Comparison of ENCODE assay signal across 1 cellular context in genomic region chr7:137992738-137993394, GRCh38.
TF ChIP-seq lines count a peak whose summit lies in the region.

No MANE protein-coding gene starts in this region.

TF ChIP-seq in HepG2, 621 proteins besides CTCF, POLR2A, EP300 and RAD21 (continued from another document and continues in another):
- TF ChIP-seq ZMYM3 (CRISPR knock-in tag; IDR thresholded peaks at IDR 0.05) = peak; percentile 82
- TF ChIP-seq ZNF781 (CRISPR knock-in tag; IDR thresholded peaks at IDR 0.05; ENCODE audit: borderline replicate concordance, not compliant biosample characterization) = peak; percentile 12
- peak; percentile 4; the same call in 1 of the 2 replicates for TF ChIP-seq FOXK2 (IDR thresholded peaks at IDR 0.05)
- no peak for TF ChIP-seq E2F5 (CRISPR knock-in tag; conservative IDR thresholded peaks at IDR 0.05)
- TF ChIP-seq ZNF414 (CRISPR knock-in tag; IDR thresholded peaks at IDR 0.05) = peak; percentile 50; the same call in 1 of the 2 replicates
- TF ChIP-seq ZNF607 (CRISPR knock-in tag; IDR thresholded peaks at IDR 0.05; ENCODE audit: borderline replicate concordance) = 0 out of 2 replicates have a peak, but pooled peaks have one; percentile 12
- peak; percentile 47; the same call in 1 of the 2 replicates for TF ChIP-seq ZFY (CRISPR knock-in tag; IDR thresholded peaks at IDR 0.05)
- no peak for TF ChIP-seq SMC3 (IDR thresholded peaks at IDR 0.05; ENCODE audit: low read length)
- peak; percentile 93 for TF ChIP-seq ZNF644 (CRISPR knock-in tag; IDR thresholded peaks at IDR 0.05; ENCODE audit: low read depth)
- no peak for TF ChIP-seq ELK4 (CRISPR knock-in tag; IDR thresholded peaks at IDR 0.05; ENCODE audit: borderline replicate concordance)
- peak; percentile 86 for TF ChIP-seq CEBPG (CRISPR knock-in tag; IDR thresholded peaks at IDR 0.05)
- peak; percentile 13; the same call in 1 of the 2 replicates for TF ChIP-seq FOXA3 (CRISPR knock-in tag; IDR thresholded peaks at IDR 0.05)
- peak; percentile 35; the same call in 1 of the 2 replicates for TF ChIP-seq GATAD1 (CRISPR knock-in tag; IDR thresholded peaks at IDR 0.05)
- TF ChIP-seq ZNF264 (CRISPR knock-in tag; IDR thresholded peaks at IDR 0.05) = no peak
- TF ChIP-seq GATAD2A (CRISPR knock-in tag; IDR thresholded peaks at IDR 0.05) = peak; percentile 33; the same call in 1 of the 2 replicates
- TF ChIP-seq RFX1 (IDR thresholded peaks at IDR 0.05) = no peak
- 0 out of 4 replicates have a peak, but pooled peaks of 1 of the 2 experiments have one; percentile 7 for TF ChIP-seq KLF16 (CRISPR knock-in tag; IDR thresholded peaks at IDR 0.05)
- TF ChIP-seq ZMYM4 (CRISPR knock-in tag; IDR thresholded peaks at IDR 0.05) = peak; percentile 73
- 0 out of 3 replicates have a peak, but pooled peaks have one; percentile 27 for TF ChIP-seq MXI1 (IDR thresholded peaks at IDR 0.05; ENCODE audit: borderline replicate concordance, low read depth, low read length)
- TF ChIP-seq ATF7 (IDR thresholded peaks at IDR 0.05) = 0 out of 2 replicates have a peak, but pooled peaks have one; percentile 8
- no peak for TF ChIP-seq ATF7 (CRISPR knock-in tag; IDR thresholded peaks at IDR 0.05)
- TF ChIP-seq ONECUT2 (CRISPR knock-in tag; IDR thresholded peaks at IDR 0.05) = peak; percentile 34; the same call in 1 of the 2 replicates
- TF ChIP-seq MBNL3 (CRISPR knock-in tag; conservative IDR thresholded peaks at IDR 0.05) = no peak
- TF ChIP-seq EHMT2 (IDR thresholded peaks at IDR 0.05; ENCODE audit: borderline replicate concordance, low read depth, low read length) = 0 out of 2 replicates have a peak, but pooled peaks have one; percentile 23
- TF ChIP-seq SUZ12 (IDR thresholded peaks at IDR 0.05; ENCODE audit: low read depth, low read length) = no peak
- TF ChIP-seq ZNF224 (CRISPR knock-in tag; IDR thresholded peaks at IDR 0.05) = 0 out of 2 replicates have a peak, but pooled peaks have one; percentile 25
- no peak for TF ChIP-seq KDM2A (CRISPR knock-in tag; IDR thresholded peaks at IDR 0.05; ENCODE audit: borderline replicate concordance, low read depth)
- TF ChIP-seq ZNF580 (CRISPR knock-in tag; IDR thresholded peaks at IDR 0.05; ENCODE audit: borderline replicate concordance, low read depth) = peak; percentile 13; the same call in 1 of the 2 replicates
- peak; percentile 43; the same call in 1 of the 2 replicates for TF ChIP-seq ZNF30 (CRISPR knock-in tag; IDR thresholded peaks at IDR 0.05)
- TF ChIP-seq ELF1 (CRISPR knock-in tag; IDR thresholded peaks at IDR 0.05) = peak; percentile 40; the same call in 1 of the 2 replicates
- TF ChIP-seq ZSCAN31 (CRISPR knock-in tag; IDR thresholded peaks at IDR 0.05; ENCODE audit: low read depth) = 0 out of 2 replicates have a peak, but pooled peaks have one; percentile 6
- TF ChIP-seq NCOR1 (IDR thresholded peaks at IDR 0.05; ENCODE audit: borderline replicate concordance, low read length) = no peak
- no peak for TF ChIP-seq ZSCAN20 (CRISPR knock-in tag; IDR thresholded peaks at IDR 0.05; ENCODE audit: borderline replicate concordance)
- TF ChIP-seq SPEN (CRISPR knock-in tag; IDR thresholded peaks at IDR 0.05; ENCODE audit: low read depth) = no peak
- TF ChIP-seq ZNF451 (CRISPR knock-in tag; IDR thresholded peaks at IDR 0.05) = no peak
- 0 out of 2 replicates have a peak, but pooled peaks have one; percentile 7 for TF ChIP-seq UBTF (CRISPR knock-in tag; IDR thresholded peaks at IDR 0.05)
- TF ChIP-seq MNT (IDR thresholded peaks at IDR 0.05) = peak; percentile 36; the same call in 1 of the 2 replicates
- 0 out of 2 replicates have a peak, but pooled peaks have one; percentile 13 for TF ChIP-seq KDM6A (CRISPR knock-in tag; IDR thresholded peaks at IDR 0.05; ENCODE audit: low read depth)
- 0 out of 2 replicates have a peak, but pooled peaks have one; percentile 34 for TF ChIP-seq JUND (CRISPR knock-in tag; IDR thresholded peaks at IDR 0.05)
- peak; percentile 90 for TF ChIP-seq CEBPB (IDR thresholded peaks at IDR 0.05; ENCODE audit: borderline replicate concordance, low read depth, low read length)
- peak; percentile 63 for TF ChIP-seq YY1 (IDR thresholded peaks at IDR 0.05; ENCODE audit: insufficient read depth, insufficient replicate concordance, low read depth, low read length)
- TF ChIP-seq KMT2B (CRISPR knock-in tag; IDR thresholded peaks at IDR 0.05) = 0 out of 2 replicates have a peak, but pooled peaks have one; percentile 45
- peak; percentile 21; the same call in 1 of the 2 replicates for TF ChIP-seq ARID4A (CRISPR knock-in tag; IDR thresholded peaks at IDR 0.05; ENCODE audit: borderline replicate concordance)
- peak; percentile 91 for TF ChIP-seq CBFB (CRISPR knock-in tag; IDR thresholded peaks at IDR 0.05)
- peak; percentile 43; the same call in 1 of the 2 replicates for TF ChIP-seq HOXA3 (CRISPR knock-in tag; IDR thresholded peaks at IDR 0.05)
- TF ChIP-seq ARNT (IDR thresholded peaks at IDR 0.05) = no peak
- TF ChIP-seq REPIN1 (CRISPR knock-in tag; IDR thresholded peaks at IDR 0.05; ENCODE audit: borderline replicate concordance, low read depth) = no peak
- TF ChIP-seq ZNF276 (CRISPR knock-in tag; IDR thresholded peaks at IDR 0.05; ENCODE audit: low read depth) = no peak
- TF ChIP-seq BRD4 (CRISPR knock-in tag; IDR thresholded peaks at IDR 0.05) = peak; percentile 71; the same call in 1 of the 2 replicates
- TF ChIP-seq HIC2 (CRISPR knock-in tag; IDR thresholded peaks at IDR 0.05; ENCODE audit: low read depth) = no peak
- TF ChIP-seq HMG20B (CRISPR knock-in tag; conservative IDR thresholded peaks at IDR 0.05) = 0 out of 2 replicates have a peak, but pooled peaks have one; percentile 33
- TF ChIP-seq ZFX (CRISPR knock-in tag; IDR thresholded peaks at IDR 0.05; ENCODE audit: low read depth) = peak; percentile 54; the same call in 1 of the 2 replicates
- TF ChIP-seq RBFOX2 (IDR thresholded peaks at IDR 0.05; ENCODE audit: low read depth, low read length) = peak; percentile 63
- no peak for TF ChIP-seq ZNF850 (CRISPR knock-in tag; conservative IDR thresholded peaks at IDR 0.05)
